ENCODE assay signal across 12 cellular contexts in genomic region chr1:167618366-167618765, GRCh38. TPM values are rescaled to one million over a fixed set of nuclear protein-coding genes. Genes with fewer than 3 reads are reported as not detected.
DNase-seq lines count a peak whose midpoint lies in the region; ATAC-seq, FAIRE-seq and TF ChIP-seq lines count a peak whose summit lies in the region.
"Had no signal": no experiment of that assay in that cellular context is flagged by ENCODE, and none has a peak within 500 bp of the region (broad histone marks: within the 10 kb centered on the region; RNA-seq: fewer than 3 reads in every experiment).

No MANE protein-coding gene starts in this region.

- H3K27me3 Mint-ChIP-seq in CD4-positive, alpha-beta memory T cell = no peaks in the 10 kb centered on the region
- H3K27me3 Mint-ChIP-seq in astrocyte (ENCODE audit: low read depth, unreplicated experiment) = peaks cover 9% of the 10 kb centered on the region
- no peaks in the 10 kb centered on the region for H3K27me3 Mint-ChIP-seq in nephron progenitor cell (ENCODE audit: low read depth, poor library complexity)

- no peak for DNase-seq in CD4-positive, alpha-beta memory T cell
- DNase-seq in HL-60 (ENCODE audit: low read depth in 1 of 2, low spot score in 1 of 2) (no peak), astrocyte (ENCODE audit: low read depth) (no peak), nephron progenitor cell (no peak), MG63 (no peak), prostate gland (ENCODE audit: low spot score) (no peak)
- DNase-seq: dorsolateral prefrontal cortex; left lung; NCI-H510A treated with DMSO at 0.1 percent for 48 hours; stimulated activated CD4-positive, alpha-beta T cell treated with anti-CD3 and anti-CD28 coated beads, Interleukin-4, amount 100 ng/mL, for 24 hours; WERI-Rb-1 had no signal

- CTCF ChIA-PET in CD4-positive, alpha-beta memory T cell (lab: Charles Lee; ENCODE audit: partially characterized antibody) = interaction anchor here (6.6 to 7.6 kb wide), 2 partner anchors 17 to 18 kb away, joined by 54 to 64 read pairs; no protein-coding TSS in a partner anchor

- peaks cover 47 to 77% (median 65%) of the 10 kb centered on the region in 4 donors for H3K4me1 Mint-ChIP-seq in CD4-positive, alpha-beta memory T cell
- H3K4me1 Mint-ChIP-seq in astrocyte (ENCODE audit: low read depth, unreplicated experiment) (peaks cover 14% of the 10 kb centered on the region), nephron progenitor cell (peaks cover 50% of the 10 kb centered on the region)

- peaks cover 63% of the 10 kb centered on the region for H3K4me1 ChIP-seq in CD4-positive, alpha-beta memory T cell (ENCODE audit: insufficient read depth, low read length)
- H3K4me1 ChIP-seq in astrocyte (ENCODE audit: insufficient read depth, low read length) (peaks cover 7% of the 10 kb centered on the region), prostate gland (replicated peaks) (no peaks in the 10 kb centered on the region)

- intact Hi-C loops in CD4-positive, alpha-beta memory T cell (cut with micrococcal nuclease) = no loop called here
- intact Hi-C loops in prostate gland (cut with DNase I) = no loop called here

- no peak overlapping the region for H3K4me3 ChIP-seq in CD4-positive, alpha-beta memory T cell (ENCODE audit: low read length in 2 of 2)
- H3K4me3 ChIP-seq in HL-60 (replicated peaks; ENCODE audit: insufficient read depth, low read length) (no peak overlapping the region), astrocyte (ENCODE audit: insufficient read depth, low read depth, low read length) (no peak overlapping the region), MG63 (no peak overlapping the region), prostate gland (no peak overlapping the region)
- H3K4me3 ChIP-seq: dorsolateral prefrontal cortex, left lung had no signal

- H2AFZ ChIP-seq in astrocyte (ENCODE audit: low read depth, low read length) = no peak overlapping the region

- ATAC-seq in GM21737 (IDR thresholded peaks at IDR 0.05; ENCODE audit: unreplicated experiment) = no peak

- POLR2A ChIA-PET in CD4-positive, alpha-beta memory T cell (lab: Charles Lee; ENCODE audit: partially characterized antibody) = interaction anchor here (2.4 to 7.7 kb wide), 3 partner anchors 12 to 32 kb away, joined by 6 to 178 read pairs (median 41); partner anchors contain the start of gene RCSD1

- peaks cover 0 to 5% (median 0%) of the 10 kb centered on the region in 8 donors for H3K9me3 Mint-ChIP-seq in CD4-positive, alpha-beta memory T cell
- H3K9me3 Mint-ChIP-seq in astrocyte (ENCODE audit: unreplicated experiment) = peaks cover 1% of the 10 kb centered on the region
- H3K9me3 Mint-ChIP-seq in nephron progenitor cell = peaks cover 24% of the 10 kb centered on the region

- no peaks in the 10 kb centered on the region for H3K36me3 Mint-ChIP-seq in CD4-positive, alpha-beta memory T cell
- H3K36me3 Mint-ChIP-seq in astrocyte (ENCODE audit: low read depth, unreplicated experiment) = no peaks in the 10 kb centered on the region
- peaks cover 10% of the 10 kb centered on the region for H3K36me3 Mint-ChIP-seq in nephron progenitor cell (ENCODE audit: low read depth)

- peak overlapping the region; percentile 57 to 93 (median 84) for H3K27ac Mint-ChIP-seq in CD4-positive, alpha-beta memory T cell
- H3K27ac Mint-ChIP-seq in astrocyte (ENCODE audit: unreplicated experiment) (no peak overlapping the region), nephron progenitor cell (peak overlapping the region; percentile 10)

- 78% methylated on average over 13 of the region's 13 CpGs for WGBS in prostate gland

- no peak for TF ChIP-seq CTCF in HL-60 (IDR thresholded peaks at IDR 0.05; ENCODE audit: insufficient read depth, low read length)
- no peak for TF ChIP-seq CTCF in astrocyte (IDR thresholded peaks at IDR 0.05; ENCODE audit: insufficient read depth, low read depth, low read length)
- TF ChIP-seq CTCF in nephron progenitor cell (IDR thresholded peaks at IDR 0.05) = no peak
- TF ChIP-seq CTCF in prostate gland (IDR thresholded peaks at IDR 0.05) = no peak

- no peak overlapping the region for H3K27ac ChIP-seq in CD4-positive, alpha-beta memory T cell (ENCODE audit: low read depth, low read length)
- H3K27ac ChIP-seq in HL-60 (replicated peaks) = peak overlapping the region; percentile 76
- no peak overlapping the region for H3K27ac ChIP-seq in astrocyte (ENCODE audit: low read depth, low read length)
- H3K27ac ChIP-seq in prostate gland = no peak overlapping the region
- H3K27ac ChIP-seq: WERI-Rb-1 had no signal

- no peak for TF ChIP-seq POLR2A in prostate gland (IDR thresholded peaks at IDR 0.05)

- H3K4me3 Mint-ChIP-seq in CD4-positive, alpha-beta memory T cell = peak overlapping the region; percentile 52 to 90 (median 80)
- H3K4me3 Mint-ChIP-seq in astrocyte (ENCODE audit: unreplicated experiment) (peak overlapping the region; percentile 55), nephron progenitor cell (peak overlapping the region; percentile 12)

- no peaks in the 10 kb centered on the region for H3K9me3 ChIP-seq in CD4-positive, alpha-beta memory T cell (ENCODE audit: control insufficient read depth in 1 of 2, low read length in 2 of 2)
- no peaks in the 10 kb centered on the region for H3K9me3 ChIP-seq in astrocyte (ENCODE audit: insufficient read depth, low read depth, low read length)
- H3K9me3 ChIP-seq in MG63 = peaks cover 13% of the 10 kb centered on the region
- H3K9me3 ChIP-seq in prostate gland = no peaks in the 10 kb centered on the region
- H3K9me3 ChIP-seq: left lung had no signal

- no peaks in the 10 kb centered on the region for H3K27me3 ChIP-seq in CD4-positive, alpha-beta memory T cell (ENCODE audit: insufficient read depth, low read length)
- H3K27me3 ChIP-seq in HL-60 (ENCODE audit: insufficient read depth, poor library complexity, severe bottlenecking) = no peaks in the 10 kb centered on the region
- H3K27me3 ChIP-seq in astrocyte (ENCODE audit: insufficient read depth, low read length) = no peaks in the 10 kb centered on the region
- no peaks in the 10 kb centered on the region for H3K27me3 ChIP-seq in MG63
- no peaks in the 10 kb centered on the region for H3K27me3 ChIP-seq in prostate gland (replicated peaks; ENCODE audit: insufficient read depth)
- H3K27me3 ChIP-seq: dorsolateral prefrontal cortex, left lung had no signal

- no peak overlapping the region for H3K4me2 ChIP-seq in astrocyte (ENCODE audit: low read length)

- no peak overlapping the region for H3K9ac ChIP-seq in astrocyte (ENCODE audit: low read length)

- FAIRE-seq in astrocyte (lab: Jason Lieb, UNC) = no peak

- H4K20me1 ChIP-seq in astrocyte (ENCODE audit: insufficient read depth, low read length) = no peaks in the 10 kb centered on the region

- no peaks in the 10 kb centered on the region for H3K79me2 ChIP-seq in astrocyte (ENCODE audit: insufficient read depth, low read length)

- no peaks in the 10 kb centered on the region for H3K36me3 ChIP-seq in CD4-positive, alpha-beta memory T cell (ENCODE audit: insufficient read depth, low read length)
- H3K36me3 ChIP-seq in astrocyte (ENCODE audit: insufficient read depth, low read length) = no peaks in the 10 kb centered on the region
- no peaks in the 10 kb centered on the region for H3K36me3 ChIP-seq in MG63
- no peaks in the 10 kb centered on the region for H3K36me3 ChIP-seq in prostate gland
- H3K36me3 ChIP-seq: left lung, WERI-Rb-1 had no signal

RNA-seq across cellular contexts. Expression of gene RCSD1, which starts 11.7 kb away (rescaled TPM):
- total RNA-seq in CD4-positive, alpha-beta memory T cell = 100 to 1,000 TPM; 124 to 129 TPM
- 100 to 1,000 TPM; 163 to 173 TPM for polyA plus RNA-seq in CD4-positive, alpha-beta memory T cell
- total RNA-seq in astrocyte (0.58 and 0.98 TPM in 2 replicates), prostate gland (10 to 100 TPM in 1 of 2 donors, 1 to 10 TPM in 1; 2.8 to 13.8 TPM)
- not detected in 2 replicates for total RNA-seq in MG63 (2014; rRNA removed; shearing (Covaris generic); ENCODE audit: low replicate concordance)

Comparison
In these comparisons a context has a peak if more than half of its experiments do, and no peak if none do; other contexts are left out.
1. H3K4me3 Mint-ChIP-seq: peak in every context shown above with its lines; median percentile 80 in CD4-positive, alpha-beta memory T cell; 55 in astrocyte; 12 in nephron progenitor cell.
2. RNA of gene RCSD1, which starts 11.7 kb away (total RNA-seq): 124 to 129 TPM in CD4-positive, alpha-beta memory T cell; 2.8 to 13.8 TPM in prostate gland, 0.58 to 0.98 TPM in astrocyte and not detected in MG63; every median in the first group is over 4 times any median in the second.